ENCODE assay signal across 19 cellular contexts in the genomic region with DNA sequence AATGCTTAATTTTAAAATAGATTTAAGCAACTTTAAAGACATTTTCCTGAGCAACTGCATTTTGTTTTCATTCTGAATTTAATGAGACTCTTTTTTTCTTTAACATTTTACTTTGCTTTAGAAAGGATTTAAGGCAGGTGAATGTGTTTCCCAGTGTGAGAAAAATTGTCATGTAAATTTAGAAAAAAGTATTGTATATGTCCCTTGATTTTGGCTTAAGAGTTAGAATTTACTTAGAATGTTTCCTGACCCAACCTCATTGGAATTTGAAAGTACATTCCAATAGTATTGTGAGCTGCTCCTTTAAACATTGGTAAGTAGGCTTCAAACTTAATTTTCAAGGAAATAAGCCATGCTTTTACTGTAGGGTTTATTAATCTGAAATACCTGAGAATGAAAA.
A peak's percentile ranks its signal among the peaks of the same experiment; 100 is the strongest.
DNase-seq lines count a peak whose midpoint lies in the region; ATAC-seq and TF ChIP-seq lines count a peak whose summit lies in the region.
"Had no signal": no experiment of that assay in that cellular context is flagged by ENCODE, and none has a peak within 500 bp of the region (broad histone marks: within the 10 kb centered on the region; RNA-seq: fewer than 3 reads in every experiment).

No MANE protein-coding gene starts in this region.

- intact Hi-C loops in PC-9 (cut with micrococcal nuclease; ENCODE audit: unreplicated experiment), result no loop called here
- intact Hi-C loops in activated CD4-positive, alpha-beta T cell treated with anti-CD3 and anti-CD28 coated beads for 36 hours (cut with DNase I, micrococcal nuclease), result no loop called here

- no peak overlapping the region for H3K9ac ChIP-seq in adipocyte (ENCODE audit: low read length)
- H3K9ac ChIP-seq in mesenchymal stem cell (ENCODE audit: low read length), result no peak overlapping the region

- peaks cover 7% of the 10 kb centered on the region for H3K9me3 Mint-ChIP-seq in activated CD4-positive, alpha-beta T cell treated with anti-CD3 and anti-CD28 coated beads for 36 hours (ENCODE audit: low read depth)

- H3K14ac ChIP-seq in mesenchymal stem cell (ENCODE audit: low read length in 2 of 2), result no peak overlapping the region

- H3K4me3 ChIP-seq in adipocyte (ENCODE audit: low read length) (no peak overlapping the region), fibroblast of mammary gland (ENCODE audit: control insufficient read depth, low read depth, low read length) (no peak overlapping the region), mesenchymal stem cell (ENCODE audit: insufficient read depth in 1 of 2, low read depth in 1 of 2, low read length in 2 of 2) (no peak overlapping the region), PC-9 (no peak overlapping the region)
- H3K4me3 ChIP-seq: gastrocnemius medialis had no signal

- no TSS peak for BruUV-seq in PC-9 (replicated peaks; lab: Mats Ljungman, UMichigan)

- H3K4me3 Mint-ChIP-seq in activated CD4-positive, alpha-beta T cell treated with anti-CD3 and anti-CD28 coated beads for 36 hours, result no peak overlapping the region
- H3K4me3 Mint-ChIP-seq: CD4-positive, alpha-beta memory T cell; T-helper 1 cell treated with Interleukin-12 subunit alpha and Interleukin-12 subunit beta and Interleukin-4 antibody, amounts not matched to agents 30 μg/mL and 1 μg/mL, for 36 hours had no signal

- H4K91ac ChIP-seq in mesenchymal stem cell (ENCODE audit: low read length), result no peak overlapping the region

- no peak overlapping the region for H2BK5ac ChIP-seq in mesenchymal stem cell (ENCODE audit: low read depth, low read length, poor library complexity, severe bottlenecking)

- no peak for TF ChIP-seq CTCF in fibroblast of mammary gland (conservative IDR thresholded peaks at IDR 0.05; ENCODE audit: control insufficient read depth, insufficient read depth, low read depth, low read length)
- TF ChIP-seq CTCF in PC-9 (conservative IDR thresholded peaks at IDR 0.05), result no peak

- peaks cover 14% of the 10 kb centered on the region for H3K4me1 Mint-ChIP-seq in activated CD4-positive, alpha-beta T cell treated with anti-CD3 and anti-CD28 coated beads for 36 hours

- no peaks in the 10 kb centered on the region for H3K27me3 Mint-ChIP-seq in activated CD4-positive, alpha-beta T cell treated with anti-CD3 and anti-CD28 coated beads for 36 hours
- H3K27me3 Mint-ChIP-seq: CD4-positive, alpha-beta memory T cell had no signal

- H3K9me2 ChIP-seq in PC-9 (ENCODE audit: insufficient read depth), result no peaks in the 10 kb centered on the region

- no peaks in the 10 kb centered on the region for H3K79me2 ChIP-seq in PC-9 (ENCODE audit: low read depth)

- H4K8ac ChIP-seq in mesenchymal stem cell (ENCODE audit: low read length), result no peak overlapping the region

- no peak for ATAC-seq in activated CD4-positive, alpha-beta T cell treated with anti-CD3 and anti-CD28 coated beads for 36 hours
- ATAC-seq: gastrocnemius medialis, PC-3 had no signal

- H3K36me3 Mint-ChIP-seq in activated CD4-positive, alpha-beta T cell treated with anti-CD3 and anti-CD28 coated beads for 36 hours (ENCODE audit: low read depth), result no peaks in the 10 kb centered on the region
- H3K36me3 Mint-ChIP-seq: CD4-positive, alpha-beta memory T cell had no signal

- H3K23ac ChIP-seq in mesenchymal stem cell (ENCODE audit: low read length in 2 of 2), result no peak overlapping the region

- H3K4ac ChIP-seq in mesenchymal stem cell (ENCODE audit: low read depth in 1 of 2, low read length in 2 of 2), result no peak overlapping the region

- H3K27ac ChIP-seq in mesenchymal stem cell (ENCODE audit: low read length, poor library complexity, severe bottlenecking), result no peak overlapping the region
- no peak overlapping the region for H3K27ac ChIP-seq in PC-9
- H3K27ac ChIP-seq: gastrocnemius medialis had no signal

- H3K18ac ChIP-seq in mesenchymal stem cell (ENCODE audit: low read depth in 1 of 2, low read length in 2 of 2), result no peak overlapping the region

- DNase-seq in ELR (ENCODE audit: low read depth) (peak; percentile 57), adipocyte (ENCODE audit: low read depth) (peak; percentile 48), fibroblast of mammary gland (ENCODE audit: low read depth) (peak; percentile 27), mesenchymal stem cell (peak; percentile 29), NCI-H187 treated with DMSO at 0.1 percent for 48 hours (lab: John Stamatoyannopoulos, UW) (no peak), NCI-H2107 treated with DMSO at 0.1 percent for 48 hours (lab: John Stamatoyannopoulos, UW; ENCODE audit: unreplicated experiment) (no peak), PC-9 (no peak)
- no peak for DNase-seq in activated CD4-positive, alpha-beta T cell treated with anti-CD3 and anti-CD28 coated beads for 36 hours
- DNase-seq: activated CD4-positive, alpha-beta T cell treated with anti-CD3 and anti-CD28 coated beads, Interleukin-2, amount 50 U/mL, for 48 hours; activated naive CD4-positive, alpha-beta T cell treated with Interleukin-2 at 50 U/mL for 16 hours; anterior cingulate cortex; CD4-positive, alpha-beta memory T cell; gastrocnemius medialis; NCI-H2171; nucleus accumbens; PC-3; retina; SIG-M5 had no signal

- no peaks in the 10 kb centered on the region for H3K79me1 ChIP-seq in mesenchymal stem cell (replicated peaks; ENCODE audit: low read length, poor library complexity, severe bottlenecking)

- H3K4me1 ChIP-seq in adipocyte (ENCODE audit: control insufficient read depth, insufficient read depth, low read length), result peaks cover 31% of the 10 kb centered on the region
- no peaks in the 10 kb centered on the region for H3K4me1 ChIP-seq in mesenchymal stem cell (ENCODE audit: control insufficient read depth, insufficient read depth, low read depth, low read length)
- no peaks in the 10 kb centered on the region for H3K4me1 ChIP-seq in PC-9 (replicated peaks; ENCODE audit: insufficient read depth)

- H3K36me3 ChIP-seq in adipocyte (ENCODE audit: control insufficient read depth, insufficient read depth, low read length, severe bottlenecking) (no peaks in the 10 kb centered on the region), mesenchymal stem cell (ENCODE audit: control insufficient read depth in 1 of 2, insufficient read depth in 2 of 2, low read depth in 1 of 2, low read length in 2 of 2) (no peaks in the 10 kb centered on the region), PC-9 (ENCODE audit: low read depth) (no peaks in the 10 kb centered on the region)
- H3K36me3 ChIP-seq: gastrocnemius medialis had no signal

- H2AK5ac ChIP-seq in mesenchymal stem cell (ENCODE audit: low read length, severe bottlenecking), result no peak overlapping the region

- H3K9me3 ChIP-seq in adipocyte (ENCODE audit: control insufficient read depth, low read length), result no peaks in the 10 kb centered on the region
- no peaks in the 10 kb centered on the region for H3K9me3 ChIP-seq in mesenchymal stem cell (ENCODE audit: control insufficient read depth, low read length)
- H3K9me3 ChIP-seq in PC-9 (ENCODE audit: insufficient read depth, low read depth), result no peaks in the 10 kb centered on the region
- H3K9me3 ChIP-seq: gastrocnemius medialis had no signal

- H2AFZ ChIP-seq in mesenchymal stem cell (ENCODE audit: low read depth, low read length) (no peak overlapping the region), PC-9 (no peak overlapping the region)

- H3K4me2 ChIP-seq in mesenchymal stem cell (ENCODE audit: low read length, poor library complexity, severe bottlenecking) (no peak overlapping the region), PC-9 (no peak overlapping the region)

- no peak overlapping the region for H2BK15ac ChIP-seq in mesenchymal stem cell (ENCODE audit: low read depth, poor library complexity, severe bottlenecking)

- POLR2A ChIA-PET in PC-9 (lab: Charles Lee; ENCODE audit: unreplicated experiment), result no interaction called here
- POLR2A ChIA-PET in activated CD4-positive, alpha-beta T cell treated with anti-CD3 and anti-CD28 coated beads for 36 hours (lab: Charles Lee), result no interaction called here

- CTCF ChIA-PET in PC-9 (lab: Charles Lee), result no interaction called here
- CTCF ChIA-PET in activated CD4-positive, alpha-beta T cell treated with anti-CD3 and anti-CD28 coated beads for 36 hours (lab: Charles Lee), result interaction anchor here (0.9 kb wide), 2 partner anchors 22 to 27 kb away, joined by 3 read pairs; no protein-coding TSS in a partner anchor

- no peak overlapping the region for H2BK120ac ChIP-seq in mesenchymal stem cell (ENCODE audit: low read depth, low read length)

- H3F3A ChIP-seq in PC-9 (ENCODE audit: insufficient read depth, low read depth), result no peaks in the 10 kb centered on the region

- H2BK12ac ChIP-seq in mesenchymal stem cell (ENCODE audit: low read length in 2 of 2), result no peak overlapping the region

- no peaks in the 10 kb centered on the region for H4K20me1 ChIP-seq in PC-9 (ENCODE audit: insufficient read depth)

- no peak overlapping the region for H3K27ac Mint-ChIP-seq in activated CD4-positive, alpha-beta T cell treated with anti-CD3 and anti-CD28 coated beads for 36 hours
- H3K27ac Mint-ChIP-seq: CD4-positive, alpha-beta memory T cell; T-helper 1 cell treated with Interleukin-12 subunit alpha and Interleukin-12 subunit beta and Interleukin-4 antibody, amounts not matched to agents 30 μg/mL and 1 μg/mL, for 36 hours had no signal

- no peaks in the 10 kb centered on the region for H3K27me3 ChIP-seq in adipocyte (replicated peaks; ENCODE audit: control insufficient read depth, insufficient read depth, low read length)
- no peaks in the 10 kb centered on the region for H3K27me3 ChIP-seq in mesenchymal stem cell (ENCODE audit: control insufficient read depth in 1 of 2, insufficient read depth in 1 of 2, low read length in 2 of 2)
- no peaks in the 10 kb centered on the region for H3K27me3 ChIP-seq in PC-9 (ENCODE audit: insufficient read depth, low read depth)
- H3K27me3 ChIP-seq: gastrocnemius medialis had no signal

Comparison
In these comparisons a context has a peak if more than half of its experiments do, and no peak if none do; other contexts are left out.
1. DNase-seq: peak in ELR (single experiment), adipocyte (single experiment), fibroblast of mammary gland (single experiment) and mesenchymal stem cell (single experiment); none in NCI-H187 treated with DMSO at 0.1 percent for 48 hours (single experiment), NCI-H2107 treated with DMSO at 0.1 percent for 48 hours (single experiment), PC-9 (0 of 2) and activated CD4-positive, alpha-beta T cell treated with anti-CD3 and anti-CD28 coated beads for 36 hours (single experiment).